ENCODE assay signal across 21 cellular contexts in the genomic region with DNA sequence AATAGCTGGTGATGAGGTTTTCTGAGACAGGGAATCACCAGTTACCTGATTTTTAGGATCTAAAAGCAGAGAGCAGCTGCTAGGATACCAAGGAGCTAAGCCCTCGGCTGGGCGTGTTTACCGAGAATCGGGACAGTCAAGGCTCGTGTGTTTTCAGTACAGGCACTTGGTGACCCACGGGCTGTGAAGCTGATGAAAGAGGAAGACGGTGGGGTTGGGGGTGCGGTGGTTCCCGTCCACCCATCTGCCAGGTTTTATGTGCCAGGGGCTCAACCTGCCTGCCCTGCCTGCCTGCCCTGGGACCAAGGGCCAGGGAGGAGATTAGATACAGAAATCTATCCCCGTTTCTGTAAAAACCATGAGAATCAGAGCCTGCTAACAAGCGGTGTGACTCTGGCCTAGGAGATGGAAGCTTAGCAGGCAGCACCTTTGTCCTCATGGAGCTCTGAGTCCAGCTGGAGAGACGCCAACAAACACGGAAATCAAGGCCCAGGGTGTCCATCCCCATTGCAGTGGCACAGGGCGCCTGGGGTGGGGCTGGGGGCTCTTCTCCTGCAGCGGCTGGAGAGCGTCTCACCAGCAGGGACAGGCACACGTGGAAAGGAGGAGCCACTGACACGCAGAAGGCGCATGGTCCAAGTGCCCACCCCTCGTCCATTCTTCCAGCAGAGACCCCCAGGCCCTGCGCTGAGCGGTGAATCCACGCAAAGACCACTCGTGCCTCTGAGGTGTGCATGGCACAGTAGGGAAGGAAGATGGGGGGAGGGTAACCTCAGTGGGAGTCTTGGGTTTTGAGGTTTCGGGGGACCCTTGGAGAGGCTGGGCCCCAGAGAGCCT.
"Had no signal": no experiment of that assay in that cellular context is flagged by ENCODE, and none has a peak within 500 bp of the region (broad histone marks: within the 10 kb centered on the region; RNA-seq: fewer than 3 reads in every experiment).

No MANE protein-coding gene starts in this region.

- H3K36me3 Mint-ChIP-seq: activated naive CD8-positive, alpha-beta T cell treated with anti-CD3 and anti-CD28 coated beads, Interleukin-2, amount 10 ng/mL, durations not matched to agents 7 days and 5 days; naive thymus-derived CD4-positive, alpha-beta T cell; neural progenitor cell; stimulated activated naive B cell treated with anti-CD40 and anti-IgM and Interleukin-4, amounts not matched to agents 10 μg/mL and 1 μg/mL and 100 μg/mL, for 72 hours had no signal

- H3K36me3 ChIP-seq: neural progenitor cell, pancreas, tibial artery, uterus had no signal

- ATAC-seq: activated T-helper 17 cell treated with anti-CD3 and anti-CD28 coated beads, Interleukin-2, amount 50 U/mL, for 72 hours; body of pancreas; mucosa of descending colon; naive thymus-derived CD4-positive, alpha-beta T cell; pancreas; stimulated activated naive B cell treated with anti-CD40 and anti-IgM and Interleukin-4, amounts not matched to agents 10 μg/mL and 1 μg/mL and 100 μg/mL, for 72 hours had no signal

- H3K9me3 Mint-ChIP-seq: activated naive CD8-positive, alpha-beta T cell treated with anti-CD3 and anti-CD28 coated beads, Interleukin-2, amount 10 ng/mL, durations not matched to agents 7 days and 5 days; activated T-helper 17 cell treated with anti-CD3 and anti-CD28 coated beads, Interleukin-2, amount 50 U/mL, for 72 hours; naive thymus-derived CD4-positive, alpha-beta T cell had no signal

- H3K27me3 ChIP-seq: body of pancreas, neural progenitor cell, pancreas, uterus had no signal

- H3K4me1 Mint-ChIP-seq: activated naive CD8-positive, alpha-beta T cell treated with anti-CD3 and anti-CD28 coated beads, Interleukin-2, amount 10 ng/mL, durations not matched to agents 7 days and 5 days; activated T-helper 17 cell treated with anti-CD3 and anti-CD28 coated beads, Interleukin-2, amount 50 U/mL, for 72 hours; stimulated activated naive B cell treated with anti-CD40 and anti-IgM and Interleukin-4, amounts not matched to agents 10 μg/mL and 1 μg/mL and 100 μg/mL, for 72 hours had no signal

- H3K27ac ChIP-seq: body of pancreas, neural progenitor cell, pancreas, tibial artery, uterus had no signal

- DNase-seq: activated CD4-positive, alpha-beta T cell treated with anti-CD3 and anti-CD28 coated beads, Interleukin-2, amount 50 U/mL, for 1 hour; activated naive CD4-positive, alpha-beta T cell treated with Interleukin-2 at 50 U/mL for 16 hours; activated naive CD8-positive, alpha-beta T cell treated with anti-CD3 and anti-CD28 coated beads, Interleukin-2, amount 10 ng/mL, durations not matched to agents 7 days and 5 days; body of pancreas; central memory CD4-positive, alpha-beta T cell; erythroblast; foreskin melanocyte; glutamatergic neuron; hypothalamus; mesenchymal stem cell; naive thymus-derived CD4-positive, alpha-beta T cell; pancreas; SK-N-SH; stimulated activated naive B cell treated with anti-CD40 and anti-IgM and Interleukin-4, amounts not matched to agents 10 μg/mL and 1 μg/mL and 100 μg/mL, for 72 hours; T-helper 1 cell; T-helper 9 cell; uterus had no signal

- H3K27me3 Mint-ChIP-seq: activated naive CD8-positive, alpha-beta T cell treated with anti-CD3 and anti-CD28 coated beads, Interleukin-2, amount 10 ng/mL, durations not matched to agents 7 days and 5 days; activated T-helper 17 cell treated with anti-CD3 and anti-CD28 coated beads, Interleukin-2, amount 50 U/mL, for 72 hours; stimulated activated naive B cell treated with anti-CD40 and anti-IgM and Interleukin-4, amounts not matched to agents 10 μg/mL and 1 μg/mL and 100 μg/mL, for 72 hours had no signal

- H3K9me3 ChIP-seq: body of pancreas, pancreas, SK-N-SH, tibial artery, uterus had no signal

- H3K4me1 ChIP-seq: body of pancreas, pancreas, tibial artery, uterus had no signal

- H3K4me3 ChIP-seq: body of pancreas, mucosa of descending colon, neural progenitor cell, pancreas, tibial artery, uterus had no signal

- H3K4me3 Mint-ChIP-seq: activated naive CD8-positive, alpha-beta T cell treated with anti-CD3 and anti-CD28 coated beads, Interleukin-2, amount 10 ng/mL, durations not matched to agents 7 days and 5 days; activated T-helper 17 cell treated with anti-CD3 and anti-CD28 coated beads, Interleukin-2, amount 50 U/mL, for 72 hours; naive thymus-derived CD4-positive, alpha-beta T cell; neural progenitor cell; stimulated activated naive B cell treated with anti-CD40 and anti-IgM and Interleukin-4, amounts not matched to agents 10 μg/mL and 1 μg/mL and 100 μg/mL, for 72 hours had no signal

- H3K27ac Mint-ChIP-seq: activated naive CD8-positive, alpha-beta T cell treated with anti-CD3 and anti-CD28 coated beads, Interleukin-2, amount 10 ng/mL, durations not matched to agents 7 days and 5 days; activated T-helper 17 cell treated with anti-CD3 and anti-CD28 coated beads, Interleukin-2, amount 50 U/mL, for 72 hours; naive thymus-derived CD4-positive, alpha-beta T cell; stimulated activated naive B cell treated with anti-CD40 and anti-IgM and Interleukin-4, amounts not matched to agents 10 μg/mL and 1 μg/mL and 100 μg/mL, for 72 hours had no signal
